14 cellular contexts compared by ENCODE assay signal in genomic region chr15:73518876-73519594, GRCh38.
"Had no signal": no experiment of that assay in that cellular context is flagged by ENCODE, and none has a peak within 500 bp of the region (broad histone marks: within the 10 kb centered on the region; RNA-seq: fewer than 3 reads in every experiment).

No MANE protein-coding gene starts in this region.

- H3K4me1 ChIP-seq: foreskin keratinocyte, pancreas had no signal

- H3K27ac ChIP-seq: foreskin keratinocyte, pancreas, thoracic aorta had no signal

- H3K36me3 ChIP-seq: pancreas, thoracic aorta had no signal

- ATAC-seq: foreskin keratinocyte; left colon; pancreas; stimulated activated effector memory CD8-positive, alpha-beta T cell treated with anti-CD3 and anti-CD28 coated beads, Interleukin-12 subunit alpha, Interleukin-12 subunit beta, amount 100 ng/mL, for 72 hours had no signal

- H3K9me3 ChIP-seq: pancreas, thoracic aorta had no signal

- DNase-seq: activated CD4-positive, alpha-beta T cell treated with anti-CD3 and anti-CD28 coated beads, Interleukin-2, amount 10 ng/mL, durations not matched to agents 7 days and 5 days; activated CD4-positive, CD25-positive, alpha-beta regulatory T cell; activated CD8-positive, alpha-beta memory T cell treated with anti-CD3 and anti-CD28 coated beads for 24 hours; activated naive CD8-positive, alpha-beta T cell treated with anti-CD3 and anti-CD28 coated beads for 36 hours; amygdala; cerebellar nuclear complex; effector memory CD4-positive, alpha-beta T cell; foreskin keratinocyte; head of caudate nucleus; left colon; pancreas; stimulated activated CD4-positive, alpha-beta T cell treated with anti-CD3 and anti-CD28 coated beads, Interleukin-2, amount 100 ng/mL, for 24 hours had no signal

- H3K27me3 ChIP-seq: pancreas had no signal

- H3K4me3 ChIP-seq: pancreas, thoracic aorta had no signal
